ENCODE assay signal across 8 cellular contexts in genomic region chr17:68101075-68101991, GRCh38.
DNase-seq lines count a peak whose midpoint lies in the region; ATAC-seq, FAIRE-seq and TF ChIP-seq lines count a peak whose summit lies in the region.

No MANE protein-coding gene starts in this region.

- H3K36me3 Mint-ChIP-seq in chondrocyte (ENCODE audit: low read depth): no peaks in the 10 kb centered on the region

- H3K27ac Mint-ChIP-seq in chondrocyte (ENCODE audit: unreplicated experiment): peak overlapping the region; percentile 87

- WGBS in spleen, 5 donors: 6 to 19% (median 8%) methylated on average over 24 to 88 of the region's 88 CpGs

- TF ChIP-seq POLR2A in spleen (IDR thresholded peaks at IDR 0.05): peak; percentile 43 to 77 (median 60)

- no peaks in the 10 kb centered on the region for H3K79me2 ChIP-seq in keratinocyte (ENCODE audit: control insufficient read depth, insufficient read depth, low read length)

- H3K9me3 Mint-ChIP-seq in chondrocyte (ENCODE audit: low read depth): no peaks in the 10 kb centered on the region

- no peak overlapping the region for H3K27ac ChIP-seq in keratinocyte (ENCODE audit: control insufficient read depth, insufficient read depth, low read length)
- H3K27ac ChIP-seq in spleen: peak overlapping the region; percentile 88 to 96 (median 92)

- no peaks in the 10 kb centered on the region for H4K20me1 ChIP-seq in keratinocyte (ENCODE audit: control insufficient read depth, extremely low read depth, insufficient read depth, low read length)

- H3K4me1 ChIP-seq in keratinocyte (ENCODE audit: control insufficient read depth, extremely low read depth, insufficient read depth, low read length): peaks cover 6% of the 10 kb centered on the region
- peaks cover 11 to 52% (median 32%) of the 10 kb centered on the region in 6 donors for H3K4me1 ChIP-seq in spleen

- H3K4me2 ChIP-seq in keratinocyte (ENCODE audit: control insufficient read depth, extremely low read depth, insufficient read depth, low read depth, low read length): peak overlapping the region; percentile 82

- H3K9me1 ChIP-seq in keratinocyte (ENCODE audit: control insufficient read depth, extremely low read depth, insufficient read depth, low read length): no peaks in the 10 kb centered on the region

- H3K4me1 Mint-ChIP-seq in chondrocyte (ENCODE audit: low read depth): peaks cover 28% of the 10 kb centered on the region

- H3K27me3 ChIP-seq in keratinocyte (ENCODE audit: control insufficient read depth, extremely low read depth, insufficient read depth, low read length): no peaks in the 10 kb centered on the region
- no peaks in the 10 kb centered on the region for H3K27me3 ChIP-seq in spleen (replicated peaks in 1 of 7)

- TF ChIP-seq CTCF in GM10266 (IDR thresholded peaks at IDR 0.05; ENCODE audit: control insufficient read depth, insufficient read depth, low read depth, missing control alignments): no peak
- no peak for TF ChIP-seq CTCF in chondrocyte (IDR thresholded peaks at IDR 0.05)
- TF ChIP-seq CTCF in keratinocyte (optimal IDR thresholded peaks at IDR 0.05 in 1 of 3, IDR thresholded peaks at IDR 0.05 in 1 of 3, conservative IDR thresholded peaks at IDR 0.05 in 1 of 3; ENCODE audit: extremely low read depth in 1 of 3, insufficient read depth in 2 of 3, low read length in 3 of 3): no peak
- TF ChIP-seq CTCF in spleen (IDR thresholded peaks at IDR 0.05 in 8 of 11, conservative IDR thresholded peaks at IDR 0.05 in 3 of 11): peak in 2 of 11 experiments; percentile 13 to 21

- peak; percentile 85 for ATAC-seq in HG03095 (IDR thresholded peaks at IDR 0.05; ENCODE audit: unreplicated experiment)
- ATAC-seq in GM18861 (IDR thresholded peaks at IDR 0.05; ENCODE audit: unreplicated experiment): no peak

- DNase-seq in GM10266 (ENCODE audit: extremely low spot score): peak; percentile 93
- peak; percentile 95 for DNase-seq in NCI-H2227 (lab: John Stamatoyannopoulos, UW; ENCODE audit: unreplicated experiment)
- DNase-seq in activated CD4-positive, alpha-beta T cell treated with anti-CD3 and anti-CD28 coated beads for 24 hours (ENCODE audit: low read depth in 2 of 2): peak; percentile 47 to 59
- peak; percentile 98 for DNase-seq in chondrocyte (ENCODE audit: low spot score)
- peak; percentile 25 for DNase-seq in keratinocyte (ENCODE audit: low read depth, low spot score)
- DNase-seq in spleen: peak; percentile 98

- no peak for FAIRE-seq in keratinocyte (lab: Jason Lieb, UNC)

- intact Hi-C loops in spleen (cut with DNase I; ENCODE audit: low total_unique reads): no loop called here

- peak overlapping the region; percentile 93 for H2AFZ ChIP-seq in keratinocyte (ENCODE audit: control insufficient read depth, low read length)

- dilution Hi-C loops in keratinocyte (cut with MboI; ENCODE audit: extremely low pct_ligation_motif_present, low sequenced_read_pairs): no loop called here

- H3K36me3 ChIP-seq in keratinocyte (ENCODE audit: control insufficient read depth in 2 of 2, extremely low read depth in 1 of 2, insufficient read depth in 2 of 2, low read length in 2 of 2): no peaks in the 10 kb centered on the region
- H3K36me3 ChIP-seq in spleen: no peaks in the 10 kb centered on the region

- peak overlapping the region; percentile 94 for H3K4me3 Mint-ChIP-seq in chondrocyte (ENCODE audit: unreplicated experiment)

- H3K9ac ChIP-seq in keratinocyte (ENCODE audit: control insufficient read depth, extremely low read depth, insufficient read depth, low read length): peak overlapping the region; percentile 68

- H3K9me3 ChIP-seq in keratinocyte (ENCODE audit: control insufficient read depth, low read depth, low read length) (no peaks in the 10 kb centered on the region), spleen (no peaks in the 10 kb centered on the region)

- H3K4me3 ChIP-seq in keratinocyte (ENCODE audit: control insufficient read depth in 2 of 3, extremely low read depth in 1 of 3, insufficient read depth in 2 of 3, low read depth in 1 of 3, low read length in 3 of 3): peak overlapping the region; percentile 65 to 74 (median 67)
- peak overlapping the region; percentile 59 to 91 (median 66) for H3K4me3 ChIP-seq in spleen

- H3K27me3 Mint-ChIP-seq in chondrocyte (ENCODE audit: low read depth): no peaks in the 10 kb centered on the region

Comparison
In these comparisons a context has a peak if more than half of its experiments do, and no peak if none do; other contexts are left out.
1. DNase-seq: peak in every context shown above with its lines; median percentile 98 in chondrocyte; 98 in spleen; 95 in NCI-H2227; 93 in GM10266; 53 in activated CD4-positive, alpha-beta T cell treated with anti-CD3 and anti-CD28 coated beads for 24 hours; 25 in keratinocyte.